Comparison of ENCODE assay signal across 8 cellular contexts in the genomic region with DNA sequence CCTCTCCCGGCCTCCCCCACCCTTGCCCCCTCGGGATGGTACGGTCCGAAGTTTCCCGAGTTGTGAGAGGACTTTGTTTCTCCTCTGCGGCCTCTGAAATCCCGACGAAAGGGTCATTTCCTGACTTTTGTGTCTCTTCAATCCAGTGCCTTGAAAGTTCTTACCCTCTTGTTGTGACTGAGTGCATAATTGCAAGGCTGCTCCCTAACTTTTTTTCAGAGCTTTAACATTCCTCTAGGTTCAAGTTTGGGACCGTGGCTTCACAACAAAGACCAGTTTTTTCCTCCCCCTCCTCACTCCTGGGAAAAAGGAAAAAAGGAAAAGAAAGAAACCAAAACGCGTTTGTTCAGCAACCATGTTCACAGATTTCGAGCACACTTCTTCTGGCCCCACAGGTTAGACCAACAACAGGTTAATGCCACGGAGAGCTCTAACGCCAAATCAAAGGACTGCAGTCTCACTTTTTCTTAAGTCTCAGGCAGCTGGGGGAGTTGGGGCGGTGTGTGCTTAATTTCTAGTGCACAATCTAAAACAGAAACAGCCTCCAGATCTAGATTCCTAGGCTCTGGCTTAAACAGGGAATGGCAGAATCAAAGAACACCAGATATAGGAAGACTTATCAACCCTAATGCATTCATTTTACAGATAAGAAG.
A peak's percentile ranks its signal among the peaks of the same experiment; 100 is the strongest.
DNase-seq lines count a peak whose midpoint lies in the region; ATAC-seq, FAIRE-seq and TF ChIP-seq lines count a peak whose summit lies in the region.

No MANE protein-coding gene starts in this region.

- H3K79me2 ChIP-seq in ACC112 (ENCODE audit: control insufficient read depth, insufficient read depth, low read length, unreplicated experiment) = peaks cover 3% of the 10 kb centered on the region
- H3K79me2 ChIP-seq in KMS-11 (ENCODE audit: insufficient read depth, low read depth) = no peaks in the 10 kb centered on the region

- H3K36me3 ChIP-seq in ACC112 (ENCODE audit: insufficient read depth, low read length) (no peaks in the 10 kb centered on the region), KMS-11 (ENCODE audit: insufficient read depth) (no peaks in the 10 kb centered on the region), mucosa of stomach (ENCODE audit: control insufficient read depth, insufficient read depth, low read length) (no peaks in the 10 kb centered on the region)

- peaks cover 47% of the 10 kb centered on the region for H3K4me1 ChIP-seq in ACC112 (ENCODE audit: control insufficient read depth, insufficient read depth, low read length, unreplicated experiment)
- peaks cover 54% of the 10 kb centered on the region for H3K4me1 ChIP-seq in KMS-11 (ENCODE audit: low read depth, poor library complexity, severe bottlenecking)
- peaks cover 55% of the 10 kb centered on the region for H3K4me1 ChIP-seq in mucosa of stomach (ENCODE audit: control insufficient read depth, insufficient read depth, low read length)

- TF ChIP-seq CTCF in KMS-11 (conservative IDR thresholded peaks at IDR 0.05; ENCODE audit: low read depth, low read length) (no peak), dorsolateral prefrontal cortex (IDR thresholded peaks at IDR 0.05 in 54 of 56, conservative IDR thresholded peaks at IDR 0.05 in 2 of 56; ENCODE audit: low read depth in 1 of 56, partially characterized antibody in 56 of 56) (peak in 1 of 56 donors; percentile 5)

- peak overlapping the region; percentile 82 for H2AFZ ChIP-seq in ACC112 (ENCODE audit: low read length, unreplicated experiment)
- peak overlapping the region; percentile 96 for H2AFZ ChIP-seq in KMS-11 (ENCODE audit: low read depth)

- intact Hi-C loops in dorsolateral prefrontal cortex (cut with DNase I) = loop anchor here (1.0 to 10.0 kb wide), 6 partner anchors 57 to 281 kb away; no protein-coding TSS in a partner anchor

- H3K27ac ChIP-seq in ACC112 (ENCODE audit: low read depth, low read length) = peak overlapping the region; percentile 88
- peak overlapping the region; percentile 99 for H3K27ac ChIP-seq in KMS-11
- peak overlapping the region; percentile 74 to 98 (median 95) for H3K27ac ChIP-seq in dorsolateral prefrontal cortex

- peak overlapping the region; percentile 98 for H3K4me2 ChIP-seq in KMS-11

- H3K4me3 ChIP-seq in ACC112 (ENCODE audit: low read depth, low read length) (peak overlapping the region; percentile 85), KMS-11 (IDR thresholded peaks at IDR 0.05; ENCODE audit: insufficient read depth, low read depth, low read length) (no peak overlapping the region), dorsolateral prefrontal cortex (peak overlapping the region; percentile 34 to 80 (median 64)), mucosa of stomach (ENCODE audit: low read length) (peak overlapping the region; percentile 47)

- no peaks in the 10 kb centered on the region for H3K27me3 ChIP-seq in ACC112 (ENCODE audit: insufficient read depth, low read length)
- no peaks in the 10 kb centered on the region for H3K27me3 ChIP-seq in KMS-11 (ENCODE audit: insufficient read depth, low read depth)
- H3K27me3 ChIP-seq in dorsolateral prefrontal cortex = no peaks in the 10 kb centered on the region
- H3K27me3 ChIP-seq in mucosa of stomach (ENCODE audit: control insufficient read depth, insufficient read depth, low read length) = no peaks in the 10 kb centered on the region

- TF ChIP-seq POLR2A in GM12891 (IDR thresholded peaks at IDR 0.05; ENCODE audit: low read depth, low read length) = no peak

- ATAC-seq in GM18867 (IDR thresholded peaks at IDR 0.05; ENCODE audit: unreplicated experiment) (no peak), HG03280 (IDR thresholded peaks at IDR 0.05; ENCODE audit: unreplicated experiment) (no peak)

- DNase-seq in dorsolateral prefrontal cortex (no peak), putamen (ENCODE audit: low spot score) (no peak), GM12891 (ENCODE audit: insufficient read length, low spot score) (no peak)

- H3K9ac ChIP-seq in KMS-11 (peak overlapping the region; percentile 97), mucosa of stomach (ENCODE audit: low read length) (peak overlapping the region; percentile 84)

- H4K20me1 ChIP-seq in KMS-11 (ENCODE audit: insufficient read depth) = no peaks in the 10 kb centered on the region

- no peak for FAIRE-seq in GM12891 (lab: Jason Lieb, UNC)

- H3K9me3 ChIP-seq in mucosa of stomach (ENCODE audit: control insufficient read depth, low read length) = no peaks in the 10 kb centered on the region

TF ChIP-seq in GM12891, 5 proteins besides CTCF, POLR2A, EP300 and RAD21:
- TF ChIP-seq POU2F2 (IDR thresholded peaks at IDR 0.05; ENCODE audit: low read depth, low read length) (no peak), TAF1 (IDR thresholded peaks at IDR 0.05; ENCODE audit: low read depth, low read length) (no peak), SPI1 (IDR thresholded peaks at IDR 0.05; ENCODE audit: low read depth, low read length) (no peak), PAX5 (IDR thresholded peaks at IDR 0.05; ENCODE audit: insufficient read depth, low read length, severe bottlenecking) (no peak), POLR2AphosphoS5 (IDR thresholded peaks at IDR 0.05; ENCODE audit: low read depth, low read length) (no peak)
